ENCODE assay signal across 1 cellular context in genomic region chr7:151517601-151518104, GRCh38.
TF ChIP-seq lines count a peak whose summit lies in the region.

No MANE protein-coding gene starts in this region.

TF ChIP-seq in GM12878, 131 proteins besides CTCF, POLR2A, EP300 and RAD21 (continued from another document):
- TF ChIP-seq USF2 (IDR thresholded peaks at IDR 0.05; ENCODE audit: borderline replicate concordance, low read depth, low read length) (no peak), CBFB (IDR thresholded peaks at IDR 0.05; ENCODE audit: low read depth) (no peak), ZBTB40 (IDR thresholded peaks at IDR 0.05; ENCODE audit: borderline replicate concordance) (no peak), CUX1 (IDR thresholded peaks at IDR 0.05; ENCODE audit: insufficient replicate concordance, low read depth, low read length) (no peak), KDM1A (IDR thresholded peaks at IDR 0.05; ENCODE audit: borderline replicate concordance) (no peak), CEBPB (IDR thresholded peaks at IDR 0.05; ENCODE audit: borderline replicate concordance in 1 of 2, low read depth in 2 of 2, low read length in 2 of 2) (no peak), JUND (IDR thresholded peaks at IDR 0.05; ENCODE audit: low read depth, low read length) (no peak)
TF ChIP-seq in GM12878: peak in this region for 0.
